In genomic region chr20:47711046-47711752, GRCh38 we compare ENCODE assay signal across 1 cellular context.
TF ChIP-seq lines count a peak whose summit lies in the region.

No MANE protein-coding gene starts in this region.

TF ChIP-seq in HepG2, 621 proteins besides CTCF, POLR2A, EP300 and RAD21 (continued from another document and continues in another):
- TF ChIP-seq, protein P1, sequence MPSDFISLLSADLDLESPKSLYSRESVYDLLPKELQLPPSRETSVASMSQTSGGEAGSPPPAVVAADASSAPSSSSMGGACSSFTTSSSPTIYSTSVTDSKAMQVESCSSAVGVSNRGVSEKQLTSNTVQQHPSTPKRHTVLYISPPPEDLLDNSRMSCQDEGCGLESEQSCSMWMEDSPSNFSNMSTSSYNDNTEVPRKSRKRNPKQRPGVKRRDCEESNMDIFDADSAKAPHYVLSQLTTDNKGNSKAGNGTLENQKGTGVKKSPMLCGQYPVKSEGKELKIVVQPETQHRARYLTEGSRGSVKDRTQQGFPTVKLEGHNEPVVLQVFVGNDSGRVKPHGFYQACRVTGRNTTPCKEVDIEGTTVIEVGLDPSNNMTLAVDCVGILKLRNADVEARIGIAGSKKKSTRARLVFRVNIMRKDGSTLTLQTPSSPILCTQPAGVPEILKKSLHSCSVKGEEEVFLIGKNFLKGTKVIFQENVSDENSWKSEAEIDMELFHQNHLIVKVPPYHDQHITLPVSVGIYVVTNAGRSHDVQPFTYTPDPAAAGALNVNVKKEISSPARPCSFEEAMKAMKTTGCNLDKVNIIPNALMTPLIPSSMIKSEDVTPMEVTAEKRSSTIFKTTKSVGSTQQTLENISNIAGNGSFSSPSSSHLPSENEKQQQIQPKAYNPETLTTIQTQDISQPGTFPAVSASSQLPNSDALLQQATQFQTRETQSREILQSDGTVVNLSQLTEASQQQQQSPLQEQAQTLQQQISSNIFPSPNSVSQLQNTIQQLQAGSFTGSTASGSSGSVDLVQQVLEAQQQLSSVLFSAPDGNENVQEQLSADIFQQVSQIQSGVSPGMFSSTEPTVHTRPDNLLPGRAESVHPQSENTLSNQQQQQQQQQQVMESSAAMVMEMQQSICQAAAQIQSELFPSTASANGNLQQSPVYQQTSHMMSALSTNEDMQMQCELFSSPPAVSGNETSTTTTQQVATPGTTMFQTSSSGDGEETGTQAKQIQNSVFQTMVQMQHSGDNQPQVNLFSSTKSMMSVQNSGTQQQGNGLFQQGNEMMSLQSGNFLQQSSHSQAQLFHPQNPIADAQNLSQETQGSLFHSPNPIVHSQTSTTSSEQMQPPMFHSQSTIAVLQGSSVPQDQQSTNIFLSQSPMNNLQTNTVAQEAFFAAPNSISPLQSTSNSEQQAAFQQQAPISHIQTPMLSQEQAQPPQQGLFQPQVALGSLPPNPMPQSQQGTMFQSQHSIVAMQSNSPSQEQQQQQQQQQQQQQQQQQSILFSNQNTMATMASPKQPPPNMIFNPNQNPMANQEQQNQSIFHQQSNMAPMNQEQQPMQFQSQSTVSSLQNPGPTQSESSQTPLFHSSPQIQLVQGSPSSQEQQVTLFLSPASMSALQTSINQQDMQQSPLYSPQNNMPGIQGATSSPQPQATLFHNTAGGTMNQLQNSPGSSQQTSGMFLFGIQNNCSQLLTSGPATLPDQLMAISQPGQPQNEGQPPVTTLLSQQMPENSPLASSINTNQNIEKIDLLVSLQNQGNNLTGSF (CRISPR knock-in tag; IDR thresholded peaks at IDR 0.05): no peak
- TF ChIP-seq ZNF644 (CRISPR knock-in tag; IDR thresholded peaks at IDR 0.05; ENCODE audit: low read depth) (peak; percentile 99), PHF5A (CRISPR knock-in tag; IDR thresholded peaks at IDR 0.05; ENCODE audit: low read depth, unreplicated experiment) (no peak), ZKSCAN5 (CRISPR knock-in tag; IDR thresholded peaks at IDR 0.05) (no peak), IRF1 (CRISPR knock-in tag; IDR thresholded peaks at IDR 0.05; ENCODE audit: low read depth) (no peak), ZNF3 (CRISPR knock-in tag; IDR thresholded peaks at IDR 0.05) (no peak; the same call in 1 of the 2 replicates), HCFC1 (IDR thresholded peaks at IDR 0.05; ENCODE audit: low read depth, low read length) (no peak), NR2F1 (CRISPR knock-in tag; IDR thresholded peaks at IDR 0.05) (no peak), ZNF883 (CRISPR knock-in tag; IDR thresholded peaks at IDR 0.05; ENCODE audit: not compliant biosample characterization) (peak; percentile 12), ZNF367 (CRISPR knock-in tag; IDR thresholded peaks at IDR 0.05; ENCODE audit: borderline replicate concordance) (no peak), ZFP91 (CRISPR knock-in tag; IDR thresholded peaks at IDR 0.05; ENCODE audit: borderline replicate concordance) (peak; percentile 76), ZNF317 (CRISPR knock-in tag; IDR thresholded peaks at IDR 0.05) (0 out of 2 replicates have a peak, but pooled peaks have one; percentile 76), NFE2L1 (CRISPR knock-in tag; IDR thresholded peaks at IDR 0.05; ENCODE audit: borderline replicate concordance) (no peak), JDP2 (CRISPR knock-in tag; IDR thresholded peaks at IDR 0.05; ENCODE audit: borderline replicate concordance) (peak; percentile 45; the same call in 1 of the 2 replicates), MBNL3 (CRISPR knock-in tag; conservative IDR thresholded peaks at IDR 0.05) (no peak), ATF7-NPFF (CRISPR knock-in tag; IDR thresholded peaks at IDR 0.05; ENCODE audit: low read depth) (peak; percentile 59; the same call in 1 of the 2 replicates), SP5 (CRISPR knock-in tag; IDR thresholded peaks at IDR 0.05; ENCODE audit: borderline replicate concordance, low read depth) (peak; percentile 74), ZNF501 (CRISPR knock-in tag; IDR thresholded peaks at IDR 0.05) (no peak), ZNF709 (CRISPR knock-in tag; IDR thresholded peaks at IDR 0.05) (no peak), NCOA2 (CRISPR knock-in tag; IDR thresholded peaks at IDR 0.05) (peak; percentile 82), ZBTB7B (CRISPR knock-in tag; IDR thresholded peaks at IDR 0.05) (peak; percentile 91; the same call in 1 of the 2 replicates), ZNF605 (CRISPR knock-in tag; IDR thresholded peaks at IDR 0.05) (no peak), GATAD2A (CRISPR knock-in tag; IDR thresholded peaks at IDR 0.05) (peak; percentile 94), ZNF841 (CRISPR knock-in tag; IDR thresholded peaks at IDR 0.05; ENCODE audit: borderline replicate concordance) (peak; percentile 62; the same call in 1 of the 2 replicates), ZNF296 (CRISPR knock-in tag; conservative IDR thresholded peaks at IDR 0.05) (no peak), HNF4G (IDR thresholded peaks at IDR 0.05; ENCODE audit: borderline replicate concordance, low read depth, low read length) (peak; percentile 98), HNF4G (CRISPR knock-in tag; IDR thresholded peaks at IDR 0.05; ENCODE audit: borderline replicate concordance, low read depth) (peak; percentile 98; the same call in 1 of the 2 replicates), TSC22D2 (CRISPR knock-in tag; IDR thresholded peaks at IDR 0.05; ENCODE audit: borderline replicate concordance) (peak; percentile 87), PTBP1 (IDR thresholded peaks at IDR 0.05; ENCODE audit: low read depth, low read length, poor library complexity, severe bottlenecking) (no peak), ZSCAN12 (CRISPR knock-in tag; IDR thresholded peaks at IDR 0.05) (no peak), SOX6 (IDR thresholded peaks at IDR 0.05) (no peak), SOX6 (CRISPR knock-in tag; IDR thresholded peaks at IDR 0.05) (peak; percentile 88), SMAD1 (CRISPR knock-in tag; IDR thresholded peaks at IDR 0.05; ENCODE audit: borderline replicate concordance, low read depth) (no peak; the same call in 1 of the 2 replicates), DZIP1 (CRISPR knock-in tag; IDR thresholded peaks at IDR 0.05) (no peak), ZNF550 (CRISPR knock-in tag; IDR thresholded peaks at IDR 0.05; ENCODE audit: borderline replicate concordance) (no peak), MXD4 (CRISPR knock-in tag; IDR thresholded peaks at IDR 0.05) (peak; percentile 99), SMAD9 (CRISPR knock-in tag; IDR thresholded peaks at IDR 0.05) (no peak), NRL (CRISPR knock-in tag; IDR thresholded peaks at IDR 0.05; ENCODE audit: borderline replicate concordance) (peak; percentile 95), ZMAT3 (CRISPR knock-in tag; conservative IDR thresholded peaks at IDR 0.05) (peak; percentile 92; the same call in 1 of the 2 replicates), MXI1 (IDR thresholded peaks at IDR 0.05; ENCODE audit: borderline replicate concordance, low read depth, low read length) (peak; percentile 99), CHD4 (IDR thresholded peaks at IDR 0.05; ENCODE audit: borderline replicate concordance, low read length) (no peak), ZNF484 (CRISPR knock-in tag; IDR thresholded peaks at IDR 0.05; ENCODE audit: borderline replicate concordance, low read depth) (no peak), ZNF615 (CRISPR knock-in tag; IDR thresholded peaks at IDR 0.05; ENCODE audit: borderline replicate concordance) (no peak)
- TF ChIP-seq, protein P2, sequence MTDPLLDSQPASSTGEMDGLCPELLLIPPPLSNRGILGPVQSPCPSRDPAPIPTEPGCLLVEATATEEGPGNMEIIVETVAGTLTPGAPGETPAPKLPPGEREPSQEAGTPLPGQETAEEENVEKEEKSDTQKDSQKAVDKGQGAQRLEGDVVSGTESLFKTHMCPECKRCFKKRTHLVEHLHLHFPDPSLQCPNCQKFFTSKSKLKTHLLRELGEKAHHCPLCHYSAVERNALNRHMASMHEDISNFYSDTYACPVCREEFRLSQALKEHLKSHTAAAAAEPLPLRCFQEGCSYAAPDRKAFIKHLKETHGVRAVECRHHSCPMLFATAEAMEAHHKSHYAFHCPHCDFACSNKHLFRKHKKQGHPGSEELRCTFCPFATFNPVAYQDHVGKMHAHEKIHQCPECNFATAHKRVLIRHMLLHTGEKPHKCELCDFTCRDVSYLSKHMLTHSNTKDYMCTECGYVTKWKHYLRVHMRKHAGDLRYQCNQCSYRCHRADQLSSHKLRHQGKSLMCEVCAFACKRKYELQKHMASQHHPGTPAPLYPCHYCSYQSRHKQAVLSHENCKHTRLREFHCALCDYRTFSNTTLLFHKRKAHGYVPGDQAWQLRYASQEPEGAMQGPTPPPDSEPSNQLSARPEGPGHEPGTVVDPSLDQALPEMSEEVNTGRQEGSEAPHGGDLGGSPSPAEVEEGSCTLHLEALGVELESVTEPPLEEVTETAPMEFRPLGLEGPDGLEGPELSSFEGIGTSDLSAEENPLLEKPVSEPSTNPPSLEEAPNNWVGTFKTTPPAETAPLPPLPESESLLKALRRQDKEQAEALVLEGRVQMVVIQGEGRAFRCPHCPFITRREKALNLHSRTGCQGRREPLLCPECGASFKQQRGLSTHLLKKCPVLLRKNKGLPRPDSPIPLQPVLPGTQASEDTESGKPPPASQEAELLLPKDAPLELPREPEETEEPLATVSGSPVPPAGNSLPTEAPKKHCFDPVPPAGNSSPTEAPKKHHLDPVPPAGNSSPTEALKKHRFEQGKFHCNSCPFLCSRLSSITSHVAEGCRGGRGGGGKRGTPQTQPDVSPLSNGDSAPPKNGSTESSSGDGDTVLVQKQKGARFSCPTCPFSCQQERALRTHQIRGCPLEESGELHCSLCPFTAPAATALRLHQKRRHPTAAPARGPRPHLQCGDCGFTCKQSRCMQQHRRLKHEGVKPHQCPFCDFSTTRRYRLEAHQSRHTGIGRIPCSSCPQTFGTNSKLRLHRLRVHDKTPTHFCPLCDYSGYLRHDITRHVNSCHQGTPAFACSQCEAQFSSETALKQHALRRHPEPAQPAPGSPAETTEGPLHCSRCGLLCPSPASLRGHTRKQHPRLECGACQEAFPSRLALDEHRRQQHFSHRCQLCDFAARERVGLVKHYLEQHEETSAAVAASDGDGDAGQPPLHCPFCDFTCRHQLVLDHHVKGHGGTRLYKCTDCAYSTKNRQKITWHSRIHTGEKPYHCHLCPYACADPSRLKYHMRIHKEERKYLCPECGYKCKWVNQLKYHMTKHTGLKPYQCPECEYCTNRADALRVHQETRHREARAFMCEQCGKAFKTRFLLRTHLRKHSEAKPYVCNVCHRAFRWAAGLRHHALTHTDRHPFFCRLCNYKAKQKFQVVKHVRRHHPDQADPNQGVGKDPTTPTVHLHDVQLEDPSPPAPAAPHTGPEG (CRISPR knock-in tag; IDR thresholded peaks at IDR 0.05): 0 out of 2 replicates have a peak, but pooled peaks have one; percentile 68
- TF ChIP-seq, protein P3, sequence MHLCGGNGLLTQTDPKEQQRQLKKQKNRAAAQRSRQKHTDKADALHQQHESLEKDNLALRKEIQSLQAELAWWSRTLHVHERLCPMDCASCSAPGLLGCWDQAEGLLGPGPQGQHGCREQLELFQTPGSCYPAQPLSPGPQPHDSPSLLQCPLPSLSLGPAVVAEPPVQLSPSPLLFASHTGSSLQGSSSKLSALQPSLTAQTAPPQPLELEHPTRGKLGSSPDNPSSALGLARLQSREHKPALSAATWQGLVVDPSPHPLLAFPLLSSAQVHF (CRISPR knock-in tag; IDR thresholded peaks at IDR 0.05): no peak; the same call in none of the 2 replicates
- TF ChIP-seq, protein P4, sequence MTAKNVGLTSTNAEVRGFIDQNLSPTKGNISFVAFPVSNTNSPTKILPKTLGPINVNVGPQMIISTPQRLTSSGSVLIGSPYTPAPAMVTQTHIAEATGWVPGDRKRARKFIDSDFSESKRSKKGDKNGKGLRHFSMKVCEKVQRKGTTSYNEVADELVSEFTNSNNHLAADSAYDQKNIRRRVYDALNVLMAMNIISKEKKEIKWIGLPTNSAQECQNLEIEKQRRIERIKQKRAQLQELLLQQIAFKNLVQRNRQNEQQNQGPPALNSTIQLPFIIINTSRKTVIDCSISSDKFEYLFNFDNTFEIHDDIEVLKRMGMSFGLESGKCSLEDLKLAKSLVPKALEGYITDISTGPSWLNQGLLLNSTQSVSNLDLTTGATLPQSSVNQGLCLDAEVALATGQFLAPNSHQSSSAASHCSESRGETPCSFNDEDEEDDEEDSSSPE (CRISPR knock-in tag; IDR thresholded peaks at IDR 0.05): peak; percentile 87
- TF ChIP-seq, protein P5, sequence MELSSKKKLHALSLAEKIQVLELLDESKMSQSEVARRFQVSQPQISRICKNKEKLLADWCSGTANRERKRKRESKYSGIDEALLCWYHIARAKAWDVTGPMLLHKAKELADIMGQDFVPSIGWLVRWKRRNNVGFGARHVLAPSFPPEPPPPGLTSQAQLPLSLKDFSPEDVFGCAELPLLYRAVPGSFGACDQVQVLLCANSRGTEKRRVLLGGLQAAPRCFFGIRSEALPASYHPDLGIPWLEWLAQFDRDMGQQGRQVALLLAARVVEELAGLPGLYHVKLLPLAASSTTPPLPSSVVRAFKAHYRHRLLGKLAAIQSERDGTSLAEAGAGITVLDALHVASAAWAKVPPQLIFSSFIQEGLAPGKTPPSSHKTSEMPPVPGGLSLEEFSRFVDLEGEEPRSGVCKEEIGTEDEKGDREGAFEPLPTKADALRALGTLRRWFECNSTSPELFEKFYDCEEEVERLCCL (CRISPR knock-in tag; IDR thresholded peaks at IDR 0.05; ENCODE audit: borderline replicate concordance): no peak
